In genomic region chr1:226082587-226082917, GRCh38 we compare ENCODE assay signal across 10 cellular contexts. TPM values are rescaled to one million over a fixed set of nuclear protein-coding genes. Genes with fewer than 3 reads are reported as not detected.
DNase-seq lines count a peak whose midpoint lies in the region; ATAC-seq and TF ChIP-seq lines count a peak whose summit lies in the region.
"Had no signal": no experiment of that assay in that cellular context is flagged by ENCODE, and none has a peak within 500 bp of the region (broad histone marks: within the 10 kb centered on the region; RNA-seq: fewer than 3 reads in every experiment).

No MANE protein-coding gene starts in this region.

- H3K36me3 ChIP-seq in left ventricle myocardium inferior (no peaks in the 10 kb centered on the region), body of pancreas (replicated peaks in 1 of 2; ENCODE audit: insufficient read depth in 1 of 2, low read depth in 2 of 2) (no peaks in the 10 kb centered on the region), mesodermal cell (ENCODE audit: control insufficient read depth, insufficient read depth, low read length) (no peaks in the 10 kb centered on the region), vagina (no peaks in the 10 kb centered on the region)

- H3K4me3 ChIP-seq in left ventricle myocardium inferior (peak overlapping the region; percentile 84), body of pancreas (no peak overlapping the region), mesodermal cell (ENCODE audit: extremely low read depth, insufficient read depth, low read length, poor library complexity, severe bottlenecking) (peak overlapping the region; percentile 62), vagina (peak overlapping the region; percentile 81 to 84)

- no peaks in the 10 kb centered on the region for H3K9me3 ChIP-seq in left ventricle myocardium inferior (replicated peaks)
- no peaks in the 10 kb centered on the region for H3K9me3 ChIP-seq in body of pancreas
- H3K9me3 ChIP-seq in mesodermal cell (ENCODE audit: control insufficient read depth, low read length) = no peaks in the 10 kb centered on the region
- H3K9me3 ChIP-seq in vagina = no peaks in the 10 kb centered on the region

- DNase-seq in left ventricle myocardium inferior (no peak), Right ventricle myocardium inferior (ENCODE audit: missing footprints) (no peak), body of pancreas (no peak), vagina (ENCODE audit: extremely low spot score in 2 of 2) (no peak), EL (no peak), midbrain (lab: John Stamatoyannopoulos, UW) (no peak)
- no peak for DNase-seq in activated naive CD4-positive, alpha-beta T cell treated with anti-CD3 and anti-CD28 coated beads, Interleukin-2, amount 50 U/mL, for 16 hours
- DNase-seq: activated CD4-positive, alpha-beta T cell treated with anti-CD3 and anti-CD28 coated beads, Interleukin-2, amount 50 U/mL, for 1 hour; GDM1 had no signal

- intact Hi-C loops in left ventricle myocardium inferior (cut with micrococcal nuclease) (loop anchor here (5.0 kb wide), 1 partner anchor 35 kb away; no protein-coding TSS in a partner anchor), Right ventricle myocardium inferior (cut with DNase I) (no loop called here), body of pancreas (cut with DNase I) (no loop called here), vagina (cut with DNase I) (loop anchor here (5.0 kb wide), 1 partner anchor 40 kb away; no protein-coding TSS in a partner anchor)

- H3K27me3 ChIP-seq in left ventricle myocardium inferior (ENCODE audit: low read depth) = no peaks in the 10 kb centered on the region
- H3K27me3 ChIP-seq in body of pancreas = no peaks in the 10 kb centered on the region
- no peaks in the 10 kb centered on the region for H3K27me3 ChIP-seq in vagina

- WGBS in body of pancreas, 2 donors = 70 to 72% methylated on average over 7 of the region's 7 CpGs
- WGBS in mesodermal cell (ENCODE audit: insufficient coverage in 2 of 2), 2 experiments = 73 to 85% methylated on average over 6 of the region's 7 CpGs

- no peak for ATAC-seq in Right ventricle myocardium inferior
- ATAC-seq in body of pancreas = no peak

- peaks cover 18% of the 10 kb centered on the region for H3K4me1 ChIP-seq in left ventricle myocardium inferior
- peaks cover 12% of the 10 kb centered on the region for H3K4me1 ChIP-seq in body of pancreas
- no peaks in the 10 kb centered on the region for H3K4me1 ChIP-seq in mesodermal cell (ENCODE audit: control insufficient read depth, insufficient read depth, low read length, poor library complexity, severe bottlenecking)
- H3K4me1 ChIP-seq in vagina = peaks cover 7% of the 10 kb centered on the region

- TF ChIP-seq POLR2A in body of pancreas (IDR thresholded peaks at IDR 0.05) = no peak
- no peak for TF ChIP-seq POLR2A in vagina (IDR thresholded peaks at IDR 0.05)

- H3K27ac ChIP-seq in left ventricle myocardium inferior (replicated peaks) = peak overlapping the region; percentile 73
- H3K27ac ChIP-seq in body of pancreas = peak overlapping the region; percentile 75 to 88 (median 83)
- no peak overlapping the region for H3K27ac ChIP-seq in mesodermal cell (ENCODE audit: low read depth, low read length, severe bottlenecking)
- H3K27ac ChIP-seq in vagina = peak overlapping the region; percentile 70

- TF ChIP-seq CTCF in left ventricle myocardium inferior (IDR thresholded peaks at IDR 0.05; ENCODE audit: borderline replicate concordance) = no peak
- no peak for TF ChIP-seq CTCF in body of pancreas (IDR thresholded peaks at IDR 0.05)
- no peak for TF ChIP-seq CTCF in vagina (IDR thresholded peaks at IDR 0.05)

RNA-seq across cellular contexts. Expression of gene H3-3A, which starts 20.0 kb away (rescaled TPM):
- total RNA-seq in left ventricle myocardium inferior (324 TPM), Right ventricle myocardium inferior (348 TPM), body of pancreas (100 to 1,000 TPM; 163 to 211 TPM), vagina (263 TPM)
- polyA plus RNA-seq in mesodermal cell (2013, experiment 1 of 2) = 906 TPM
- 1,001 TPM for polyA plus RNA-seq in mesodermal cell (2013, experiment 2 of 2)

Comparison
In these comparisons a context has a peak if more than half of its experiments do, and no peak if none do; other contexts are left out.
1. intact Hi-C loops: an anchor here in left ventricle myocardium inferior (5.0 kb wide) and vagina (5.0 kb wide); none called in Right ventricle myocardium inferior and body of pancreas.
2. H3K4me3 ChIP-seq: peak in left ventricle myocardium inferior (single experiment), mesodermal cell (single experiment) and vagina (2 of 2); none in body of pancreas (0 of 2).